ENCODE assay signal across 10 cellular contexts in the genomic region with DNA sequence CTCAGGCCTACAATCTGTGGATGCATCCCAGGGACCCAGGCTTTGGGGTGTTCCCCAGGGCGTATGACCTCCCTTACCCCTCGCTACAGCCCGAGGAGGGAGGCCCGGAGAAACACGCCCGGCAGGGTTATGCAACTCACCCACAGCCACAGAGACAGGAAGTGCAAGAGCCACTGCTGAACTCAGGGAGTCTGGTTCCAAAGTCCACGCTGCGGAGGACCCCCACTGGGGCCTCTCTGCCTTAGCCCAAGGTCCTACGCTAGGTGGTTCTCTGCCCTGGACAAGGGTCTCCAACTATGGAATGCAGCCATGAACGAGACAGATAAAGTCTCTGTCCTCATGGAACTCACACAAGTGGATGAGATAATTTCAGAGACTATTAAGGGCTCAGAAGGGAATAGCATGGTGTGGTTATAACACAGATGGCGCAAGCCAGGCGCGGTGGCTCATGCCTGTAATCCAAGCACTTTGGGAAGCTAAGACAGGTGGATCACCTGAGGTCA. TPM values are rescaled to one million over a fixed set of nuclear protein-coding genes. Genes with fewer than 3 reads are reported as not detected.
DNase-seq lines count a peak whose midpoint lies in the region; ATAC-seq and TF ChIP-seq lines count a peak whose summit lies in the region.
"Had no signal": no experiment of that assay in that cellular context is flagged by ENCODE, and none has a peak within 500 bp of the region (broad histone marks: within the 10 kb centered on the region; RNA-seq: fewer than 3 reads in every experiment).

No MANE protein-coding gene starts in this region.

- peaks cover 95% of the 10 kb centered on the region for H3K36me3 Mint-ChIP-seq in dendritic cell treated with granulocyte-macrophage colony-stimulating factor and Interleukin-4, amounts not matched to agents 40 ng/mL and 50 ng/mL, for 4 days (ENCODE audit: low read depth)
- peaks cover 1% of the 10 kb centered on the region for H3K36me3 Mint-ChIP-seq in mesothelial cell of epicardium

- no peaks in the 10 kb centered on the region for H3K36me3 ChIP-seq in transverse colon
- H3K36me3 ChIP-seq: thoracic aorta had no signal

- no peaks in the 10 kb centered on the region for H3K27me3 Mint-ChIP-seq in dendritic cell treated with granulocyte-macrophage colony-stimulating factor and Interleukin-4, amounts not matched to agents 40 ng/mL and 50 ng/mL, for 4 days
- no peaks in the 10 kb centered on the region for H3K27me3 Mint-ChIP-seq in mesothelial cell of epicardium (ENCODE audit: low read depth)

- no peaks in the 10 kb centered on the region for H3K9me3 Mint-ChIP-seq in dendritic cell treated with granulocyte-macrophage colony-stimulating factor and Interleukin-4, amounts not matched to agents 40 ng/mL and 50 ng/mL, for 4 days
- no peaks in the 10 kb centered on the region for H3K9me3 Mint-ChIP-seq in mesothelial cell of epicardium

- no peak for TF ChIP-seq POLR2A in transverse colon (IDR thresholded peaks at IDR 0.05)

- TF ChIP-seq EP300 in transverse colon (IDR thresholded peaks at IDR 0.05; ENCODE audit: low read depth) = no peak

- TF ChIP-seq CTCF in mesothelial cell of epicardium (IDR thresholded peaks at IDR 0.05; ENCODE audit: unreplicated experiment) (no peak), transverse colon (IDR thresholded peaks at IDR 0.05) (no peak)

- 49 to 62% methylated on average over 3 to 13 of the region's 13 CpGs for WGBS in transverse colon (ENCODE audit: low coverage in 1 of 2), 2 donors

- no peaks in the 10 kb centered on the region for H3K27me3 ChIP-seq in transverse colon

- H3K4me1 ChIP-seq in transverse colon = peaks cover 6 to 37% (median 15%) of the 10 kb centered on the region in 4 donors

- in situ Hi-C loops in transverse colon (cut with MboI; ENCODE audit: low pct_ligation_motif_present in 1 of 4, low pct_unique_long_range_greater_than_20kb in 1 of 4, low sequenced_read_pairs in 3 of 4) = no loop called here

- H3K27ac Mint-ChIP-seq in dendritic cell treated with granulocyte-macrophage colony-stimulating factor and Interleukin-4, amounts not matched to agents 40 ng/mL and 50 ng/mL, for 4 days = peak overlapping the region; percentile 91
- H3K27ac Mint-ChIP-seq in mesothelial cell of epicardium = peak overlapping the region; percentile 72

- H3K4me3 ChIP-seq in transverse colon = no peak overlapping the region
- H3K4me3 ChIP-seq: thoracic aorta had no signal

- no peaks in the 10 kb centered on the region for H3K9me3 ChIP-seq in transverse colon
- H3K9me3 ChIP-seq: thoracic aorta had no signal

- H3K4me3 Mint-ChIP-seq in dendritic cell treated with granulocyte-macrophage colony-stimulating factor and Interleukin-4, amounts not matched to agents 40 ng/mL and 50 ng/mL, for 4 days = peak overlapping the region; percentile 63
- H3K4me3 Mint-ChIP-seq in mesothelial cell of epicardium = no peak overlapping the region

- intact Hi-C loops in dendritic cell treated with granulocyte-macrophage colony-stimulating factor and Interleukin-4, amounts not matched to agents 40 ng/mL and 50 ng/mL, for 4 days (cut with micrococcal nuclease) = no loop called here
- intact Hi-C loops in transverse colon (cut with DNase I; ENCODE audit: low total_unique reads) = no loop called here

- ATAC-seq in GM18907 (IDR thresholded peaks at IDR 0.05; ENCODE audit: unreplicated experiment) (no peak), GM19397 (IDR thresholded peaks at IDR 0.05; ENCODE audit: unreplicated experiment) (no peak)

- H3K27ac ChIP-seq in transverse colon = peak overlapping the region; percentile 23 to 59 (median 36)

- DNase-seq in SIG-M5 treated with dmso at 0.1 percent for 504 hours (lab: John Stamatoyannopoulos, UW; ENCODE audit: unreplicated experiment) = peak; percentile 77
- DNase-seq in SIG-M5 (lab: John Stamatoyannopoulos, UW) = no peak
- no peak for DNase-seq in mesothelial cell of epicardium (ENCODE audit: low spot score in 2 of 2, unreplicated experiment in 2 of 2)
- DNase-seq in transverse colon = peak; percentile 62
- DNase-seq in effector CD8-positive, alpha-beta T cell (lab: John Stamatoyannopoulos, UW) = no peak
- DNase-seq: NCI-H1092 had no signal

- H3K4me1 Mint-ChIP-seq in dendritic cell treated with granulocyte-macrophage colony-stimulating factor and Interleukin-4, amounts not matched to agents 40 ng/mL and 50 ng/mL, for 4 days (ENCODE audit: low read depth) = peaks cover 88% of the 10 kb centered on the region
- H3K4me1 Mint-ChIP-seq in mesothelial cell of epicardium = peaks cover 17% of the 10 kb centered on the region

RNA-seq across cellular contexts. Expression of gene SCARB1, which starts 11.3 kb away (rescaled TPM):
- total RNA-seq in mesothelial cell of epicardium (40.2 to 43.3 TPM (median 40.4 TPM) in 3 replicates), transverse colon (100 to 1,000 TPM in 1 of 4 donors, 10 to 100 TPM in 3; 33.7 to 252 (median 43.6) TPM)

Comparison
In these comparisons a context has a peak if more than half of its experiments do, and no peak if none do; other contexts are left out.
1. DNase-seq: peak in SIG-M5 treated with dmso at 0.1 percent for 504 hours (single experiment) and transverse colon (single experiment); none in SIG-M5 (single experiment), mesothelial cell of epicardium (0 of 2) and effector CD8-positive, alpha-beta T cell (single experiment).